25 cellular contexts compared by ENCODE assay signal in the genomic region with DNA sequence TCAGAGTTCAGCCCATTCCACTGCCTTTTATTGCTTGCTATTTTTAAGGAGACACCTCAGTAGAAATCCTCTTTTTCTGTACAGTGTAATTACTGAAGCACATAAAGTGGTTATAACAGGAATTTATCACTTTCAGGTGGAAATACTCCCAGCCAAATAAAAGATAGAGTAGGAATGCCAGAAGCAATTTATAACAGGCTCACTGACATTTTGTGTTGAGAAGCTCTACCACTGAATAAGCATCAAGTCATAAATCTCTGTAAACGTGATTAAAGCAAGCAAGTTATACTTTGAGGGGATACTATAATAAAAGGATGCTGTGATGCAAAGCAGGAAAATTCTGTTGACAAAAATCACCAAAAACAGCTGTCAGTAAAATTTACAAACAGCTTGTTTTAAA.
"Had no signal": no experiment of that assay in that cellular context is flagged by ENCODE, and none has a peak within 500 bp of the region (broad histone marks: within the 10 kb centered on the region; RNA-seq: fewer than 3 reads in every experiment).

No MANE protein-coding gene starts in this region.

- H3K4me3 ChIP-seq: ascending aorta, breast epithelium, SJCRH30, SK-N-MC had no signal

- H3K27ac ChIP-seq: ascending aorta, breast epithelium, SJCRH30, SK-N-MC had no signal

- H3K4me1 ChIP-seq: ascending aorta, breast epithelium, SJCRH30 had no signal

- H3K27me3 ChIP-seq: ascending aorta, breast epithelium, SJCRH30 had no signal

- H3K9me3 ChIP-seq: ascending aorta, breast epithelium, SJCRH30 had no signal

- DNase-seq: activated CD4-positive, alpha-beta T cell treated with anti-CD3 and anti-CD28 coated beads, Interleukin-2, amount 10 ng/mL, durations not matched to agents 24 days and 14 days; activated CD4-positive, alpha-beta T cell treated with anti-CD3 and anti-CD28 coated beads, Interleukin-2, amount 50 U/mL, for 4 hours; activated CD8-positive, alpha-beta T cell treated with anti-CD3 and anti-CD28 coated beads for 36 hours; activated effector memory CD4-positive, alpha-beta T cell treated with anti-CD3 and anti-CD28 coated beads, Interleukin-2, amount 50 U/mL, for 16 hours; activated naive CD4-positive, alpha-beta T cell; activated naive CD4-positive, alpha-beta T cell treated with anti-CD3 and anti-CD28 coated beads, Interleukin-2, amount 50 U/mL, for 16 hours; activated naive CD8-positive, alpha-beta T cell treated with anti-CD3 and anti-CD28 coated beads for 36 hours; activated T-cell treated with anti-CD3 and anti-CD28 coated beads, Interleukin-2, amount 50 U/mL, for 1 hour; activated T-cell treated with anti-CD3 and anti-CD28 coated beads, Interleukin-2, amount 50 U/mL, for 72 hours; amniotic stem cell; KG1; MM.1S; MV-4-11; NCI-H1092; NCI-H1436 treated with DMSO at 0.1 percent for 48 hours; NCI-H187 treated with DMSO at 0.1 percent for 48 hours; NCI-H2171 treated with DMSO at 0.1 percent for 48 hours; NCI-H510A; NCI-H526; NCI-H748 treated with DMSO at 0.1 percent for 48 hours; SHP77; SJCRH30 had no signal

- H3K36me3 ChIP-seq: ascending aorta, breast epithelium, SJCRH30 had no signal
